1 cellular context compared by ENCODE assay signal in genomic region chr14:102917469-102918211, GRCh38.
TF ChIP-seq lines count a peak whose summit lies in the region.

No MANE protein-coding gene starts in this region.

TF ChIP-seq in HEK293, 187 proteins besides CTCF, POLR2A, EP300 and RAD21 (continued from another document):
- 0 out of 2 replicates have a peak, but pooled peaks have one; percentile 14 for TF ChIP-seq PATZ1 (tag by site-specific recombination; IDR thresholded peaks at IDR 0.05)
- peak; percentile 57; the same call in 1 of the 2 replicates for TF ChIP-seq ZSCAN16 (tag by site-specific recombination; IDR thresholded peaks at IDR 0.05)
- TF ChIP-seq PRDM6 (tag by site-specific recombination; IDR thresholded peaks at IDR 0.05), result no peak
- no peak for TF ChIP-seq ZNF221 (tag by site-specific recombination; IDR thresholded peaks at IDR 0.05; ENCODE audit: borderline replicate concordance)
